8 cellular contexts compared by ENCODE assay signal in genomic region chr7:90345548-90346319, GRCh38. TPM values are rescaled to one million over a fixed set of nuclear protein-coding genes. Genes with fewer than 3 reads are reported as not detected.
A peak's percentile ranks its signal among the peaks of the same experiment; 100 is the strongest.
DNase-seq lines count a peak whose midpoint lies in the region; ATAC-seq and TF ChIP-seq lines count a peak whose summit lies in the region.

No MANE protein-coding gene starts in this region.

- TF ChIP-seq EP300 in upper lobe of left lung (IDR thresholded peaks at IDR 0.05): no peak

- TF ChIP-seq CTCF in CD14-positive monocyte (IDR thresholded peaks at IDR 0.05): no peak
- no peak for TF ChIP-seq CTCF in endodermal cell (conservative IDR thresholded peaks at IDR 0.05)
- TF ChIP-seq CTCF in upper lobe of left lung (IDR thresholded peaks at IDR 0.05): no peak

- peaks cover 14% of the 10 kb centered on the region for H3K4me1 Mint-ChIP-seq in CD14-positive monocyte
- H3K4me1 Mint-ChIP-seq in endodermal cell: peaks cover 13% of the 10 kb centered on the region

- H3K27me3 ChIP-seq in SJCRH30: no peaks in the 10 kb centered on the region
- H3K27me3 ChIP-seq in endodermal cell (ENCODE audit: control insufficient read depth, insufficient read depth, low read length, poor library complexity, severe bottlenecking): no peaks in the 10 kb centered on the region
- H3K27me3 ChIP-seq in upper lobe of left lung: no peaks in the 10 kb centered on the region

- intact Hi-C loops in CD14-positive monocyte (cut with micrococcal nuclease): loop anchor here (5.0 to 10.0 kb wide), 2 partner anchors 101 to 163 kb away; partner anchors contain the start of gene CFAP69 (in 2 of the 2)

- peak overlapping the region; percentile 93 for H3K9ac ChIP-seq in endodermal cell (ENCODE audit: extremely low read depth, low read length, poor library complexity, severe bottlenecking)

- no peak for TF ChIP-seq POLR2A in upper lobe of left lung (IDR thresholded peaks at IDR 0.05)

- H3K27ac Mint-ChIP-seq in CD14-positive monocyte: peak overlapping the region; percentile 96 to 99 (median 97)
- peak overlapping the region; percentile 99 for H3K27ac Mint-ChIP-seq in endodermal cell

- H3K4me3 Mint-ChIP-seq in CD14-positive monocyte (peak overlapping the region; percentile 87 to 96), endodermal cell (peak overlapping the region; percentile 95)

- ATAC-seq in GM19023 (IDR thresholded peaks at IDR 0.05; ENCODE audit: unreplicated experiment) (peak; percentile 19), HG03175 (IDR thresholded peaks at IDR 0.05; ENCODE audit: unreplicated experiment) (peak; percentile 18), upper lobe of left lung (ENCODE audit: low FRiP score in 2 of 2) (peak; percentile 65 to 67)

- H3K4me1 ChIP-seq in SJCRH30 (no peaks in the 10 kb centered on the region), endodermal cell (ENCODE audit: control insufficient read depth, insufficient read depth, low read length) (no peaks in the 10 kb centered on the region), mesodermal cell (ENCODE audit: control insufficient read depth, insufficient read depth, low read length, poor library complexity, severe bottlenecking) (peaks cover 9% of the 10 kb centered on the region), upper lobe of left lung (peaks cover 0 to 20% (median 14%) of the 10 kb centered on the region in 4 donors)

- peak overlapping the region; percentile 74 for H3K27ac ChIP-seq in SJCRH30
- no peak overlapping the region for H3K27ac ChIP-seq in endodermal cell (ENCODE audit: low read depth, low read length)
- no peak overlapping the region for H3K27ac ChIP-seq in mesodermal cell (ENCODE audit: low read depth, low read length, severe bottlenecking)
- H3K27ac ChIP-seq in upper lobe of left lung: peak overlapping the region; percentile 85 to 93 (median 90)

- H3K36me3 ChIP-seq in SJCRH30 (no peaks in the 10 kb centered on the region), endodermal cell (ENCODE audit: control insufficient read depth, insufficient read depth, low read length) (no peaks in the 10 kb centered on the region), mesodermal cell (ENCODE audit: control insufficient read depth, insufficient read depth, low read length) (no peaks in the 10 kb centered on the region), upper lobe of left lung (no peaks in the 10 kb centered on the region)

- DNase-seq in CD14-positive monocyte (ENCODE audit: low spot score): no peak
- peak; percentile 24 to 53 for DNase-seq in SJCRH30
- peak; percentile 64 for DNase-seq in endodermal cell
- DNase-seq in upper lobe of left lung: peak in 1 of 2 donors; percentile 40
- DNase-seq in COLO668 (lab: John Stamatoyannopoulos, UW; ENCODE audit: unreplicated experiment): no peak

- H3K4me3 ChIP-seq in SJCRH30: peak overlapping the region; percentile 89
- peak overlapping the region; percentile 99 for H3K4me3 ChIP-seq in endodermal cell (ENCODE audit: low read length)
- peak overlapping the region; percentile 94 for H3K4me3 ChIP-seq in mesodermal cell (ENCODE audit: extremely low read depth, insufficient read depth, low read length, poor library complexity, severe bottlenecking)
- peak overlapping the region; percentile 61 to 81 (median 72) for H3K4me3 ChIP-seq in upper lobe of left lung

- H3K9me3 ChIP-seq in SJCRH30 (replicated peaks) (no peaks in the 10 kb centered on the region), endodermal cell (ENCODE audit: control insufficient read depth, low read length) (peaks cover 7% of the 10 kb centered on the region), mesodermal cell (ENCODE audit: control insufficient read depth, low read length) (no peaks in the 10 kb centered on the region), upper lobe of left lung (no peaks in the 10 kb centered on the region)

- peaks cover 1 to 18% of the 10 kb centered on the region in 2 donors for H3K36me3 Mint-ChIP-seq in CD14-positive monocyte
- no peaks in the 10 kb centered on the region for H3K36me3 Mint-ChIP-seq in endodermal cell (ENCODE audit: low read depth)

- 24 to 34% methylated on average over 13 to 17 of the region's 19 CpGs for WGBS in endodermal cell (ENCODE audit: insufficient coverage in 1 of 2, insufficient read length in 1 of 2), 2 experiments
- WGBS in mesodermal cell (ENCODE audit: insufficient coverage in 2 of 2), 2 experiments: 31 to 43% methylated on average over 14 to 15 of the region's 19 CpGs
- WGBS in upper lobe of left lung, 2 donors: 16 to 17% methylated on average over 19 of the region's 19 CpGs

- no peaks in the 10 kb centered on the region for H3K27me3 Mint-ChIP-seq in CD14-positive monocyte (ENCODE audit: low read depth in 3 of 3)
- no peaks in the 10 kb centered on the region for H3K27me3 Mint-ChIP-seq in endodermal cell (ENCODE audit: insufficient read depth)

- H3K9me3 Mint-ChIP-seq in CD14-positive monocyte: peaks cover 10 to 18% (median 14%) of the 10 kb centered on the region in 7 donors
- H3K9me3 Mint-ChIP-seq in endodermal cell: no peaks in the 10 kb centered on the region

RNA-seq across cellular contexts. Expression of gene GTPBP10, which starts 0.8 kb away (rescaled TPM):
- 10 to 100 TPM; 10.4 to 12.2 TPM for polyA plus RNA-seq in CD14-positive monocyte
- total RNA-seq in SJCRH30 (2014; rRNA removed; shearing (Covaris generic)): 22.4 and 25.1 TPM in 2 replicates
- 10 to 100 TPM; 24.5 to 26.3 TPM for total RNA-seq in endodermal cell
- polyA plus RNA-seq in endodermal cell (2013, experiment 1 of 2): 15.7 TPM
- 20.6 TPM for polyA plus RNA-seq in endodermal cell (2013, experiment 2 of 2)
- polyA plus RNA-seq in mesodermal cell (2013, experiment 1 of 2): 17.7 TPM
- polyA plus RNA-seq in mesodermal cell (2013, experiment 2 of 2): 19.1 TPM
- 10 to 100 TPM; 11.2 to 25.1 (median 19.1) TPM for total RNA-seq in upper lobe of left lung

RNA-seq across cellular contexts. Expression of gene FAM237B, which starts 24.6 kb away (rescaled TPM):
- not detected for polyA plus RNA-seq in CD14-positive monocyte
- total RNA-seq in SJCRH30 (2014; rRNA removed; shearing (Covaris generic)): not detected in 2 replicates
- total RNA-seq in endodermal cell: not detected
- polyA plus RNA-seq in endodermal cell (2013, experiment 1 of 2): not detected
- not detected for polyA plus RNA-seq in endodermal cell (2013, experiment 2 of 2)
- 0.07 TPM for polyA plus RNA-seq in mesodermal cell (2013, experiment 1 of 2)
- not detected for polyA plus RNA-seq in mesodermal cell (2013, experiment 2 of 2)
- total RNA-seq in upper lobe of left lung: under 1 TPM in 1 of 6 donors, not detected in 5; 0.15 TPM

RNA-seq across cellular contexts. Expression of gene CLDN12, which starts 57.5 kb away (rescaled TPM):
- polyA plus RNA-seq in CD14-positive monocyte: under 1 TPM; 0.32 to 0.60 TPM
- 39.5 and 44.4 TPM in 2 replicates for total RNA-seq in SJCRH30 (2014; rRNA removed; shearing (Covaris generic))
- total RNA-seq in endodermal cell (10 to 100 TPM; 50.3 to 51.6 TPM), upper lobe of left lung (10 to 100 TPM in 5 of 6 donors, 1 to 10 TPM in 1; 8.0 to 51.7 (median 28.1) TPM)
- polyA plus RNA-seq in endodermal cell (2013, experiment 1 of 2): 40.1 TPM
- polyA plus RNA-seq in endodermal cell (2013, experiment 2 of 2): 37.2 TPM
- 33.4 TPM for polyA plus RNA-seq in mesodermal cell (2013, experiment 1 of 2)
- polyA plus RNA-seq in mesodermal cell (2013, experiment 2 of 2): 36.4 TPM

Comparison
In these comparisons a context has a peak if more than half of its experiments do, and no peak if none do; other contexts are left out.
1. DNase-seq: peak in SJCRH30 (2 of 2) and endodermal cell (single experiment); none in CD14-positive monocyte (single experiment) and COLO668 (single experiment).
2. H3K27ac ChIP-seq: peak in SJCRH30 (single experiment) and upper lobe of left lung (4 of 4); none in endodermal cell (single experiment) and mesodermal cell (single experiment).
3. Peak in every context shown above with its lines, with median percentiles within 50 percentile points of each other: ATAC-seq and H3K4me3 ChIP-seq.